9 cellular contexts compared by ENCODE assay signal in genomic region chr1:219460561-219461511, GRCh38.
A peak's percentile ranks its signal among the peaks of the same experiment; 100 is the strongest.
DNase-seq lines count a peak whose midpoint lies in the region; ATAC-seq and TF ChIP-seq lines count a peak whose summit lies in the region.
"Had no signal": no experiment of that assay in that cellular context is flagged by ENCODE, and none has a peak within 500 bp of the region (broad histone marks: within the 10 kb centered on the region; RNA-seq: fewer than 3 reads in every experiment).

No MANE protein-coding gene starts in this region.

- H2AFZ ChIP-seq in Karpas-422 (ENCODE audit: low read length) (no peak overlapping the region), PC-9 (no peak overlapping the region)

- TF ChIP-seq CTCF in GM10248 (IDR thresholded peaks at IDR 0.05; ENCODE audit: control extremely low read depth, extremely low read depth, low read depth, missing control alignments) (no peak), PC-9 (conservative IDR thresholded peaks at IDR 0.05) (no peak)

- H3K27ac ChIP-seq in Karpas-422 (ENCODE audit: low read length) (no peak overlapping the region), PC-9 (no peak overlapping the region), caudate nucleus (ENCODE audit: low read depth, low read length) (no peak overlapping the region)
- H3K27ac ChIP-seq: cardiac muscle cell had no signal

- DNase-seq in GM10248 (ENCODE audit: extremely low spot score) (peak; percentile 47), Karpas-422 (peak; percentile 43), germinal center (ENCODE audit: low spot score) (peak; percentile 49), PC-9 (no peak), caudate nucleus (lab: John Stamatoyannopoulos, UW) (no peak), MG63 (no peak)
- DNase-seq in activated CD4-positive, alpha-beta T cell treated with anti-CD3 and anti-CD28 coated beads, Interleukin-2, amount 50 U/mL, for 4 hours = no peak

- H3K4me3 ChIP-seq in Karpas-422 (ENCODE audit: low read length) = no peak overlapping the region
- no peak overlapping the region for H3K4me3 ChIP-seq in PC-9
- no peak overlapping the region for H3K4me3 ChIP-seq in MG63
- H3K4me3 ChIP-seq: cardiac muscle cell had no signal

- H3K27me3 ChIP-seq in Karpas-422 (ENCODE audit: low read length) = no peaks in the 10 kb centered on the region
- no peaks in the 10 kb centered on the region for H3K27me3 ChIP-seq in PC-9 (ENCODE audit: insufficient read depth, low read depth)
- no peaks in the 10 kb centered on the region for H3K27me3 ChIP-seq in MG63
- H3K27me3 ChIP-seq: cardiac muscle cell had no signal

- no peaks in the 10 kb centered on the region for H3K79me2 ChIP-seq in Karpas-422 (ENCODE audit: low read length)
- no peaks in the 10 kb centered on the region for H3K79me2 ChIP-seq in PC-9 (ENCODE audit: low read depth)

- H3K9me3 ChIP-seq in Karpas-422 (ENCODE audit: low read length) (no peaks in the 10 kb centered on the region), PC-9 (ENCODE audit: insufficient read depth, low read depth) (no peaks in the 10 kb centered on the region), MG63 (no peaks in the 10 kb centered on the region)

- peaks cover 8% of the 10 kb centered on the region for H3K4me1 ChIP-seq in Karpas-422 (ENCODE audit: low read length)
- no peaks in the 10 kb centered on the region for H3K4me1 ChIP-seq in PC-9 (replicated peaks; ENCODE audit: insufficient read depth)

- POLR2A ChIA-PET in GM10248 (lab: Yijun Ruan, JAX) = no interaction called here
- POLR2A ChIA-PET in PC-9 (lab: Charles Lee; ENCODE audit: unreplicated experiment) = no interaction called here

- peak; percentile 79 for ATAC-seq in GM21619 (IDR thresholded peaks at IDR 0.05; ENCODE audit: unreplicated experiment)

- H4K20me1 ChIP-seq in Karpas-422 (ENCODE audit: insufficient read depth, low read depth, low read length) (no peaks in the 10 kb centered on the region), PC-9 (ENCODE audit: insufficient read depth) (no peaks in the 10 kb centered on the region)

- H3F3A ChIP-seq in PC-9 (ENCODE audit: insufficient read depth, low read depth) = no peaks in the 10 kb centered on the region

- no TSS peak for BruUV-seq in PC-9 (replicated peaks; lab: Mats Ljungman, UMichigan)

- intact Hi-C loops in PC-9 (cut with micrococcal nuclease; ENCODE audit: unreplicated experiment) = no loop called here

- H3K4me2 ChIP-seq in Karpas-422 (ENCODE audit: low read depth, low read length, poor library complexity, severe bottlenecking) (no peak overlapping the region), PC-9 (no peak overlapping the region)

- CTCF ChIA-PET in GM10248 (lab: Yijun Ruan, JAX) (interaction anchor here (1.0 to 2.0 kb wide), 4 partner anchors 18 to 107 kb away, joined by 3 to 7 read pairs (median 3); no protein-coding TSS in a partner anchor), PC-9 (lab: Charles Lee) (no interaction called here)

- H3K9ac ChIP-seq in Karpas-422 (ENCODE audit: low read length) = no peak overlapping the region

- H3K36me3 ChIP-seq in Karpas-422 (ENCODE audit: insufficient read depth, low read length) (no peaks in the 10 kb centered on the region), PC-9 (ENCODE audit: low read depth) (no peaks in the 10 kb centered on the region), MG63 (no peaks in the 10 kb centered on the region)
- H3K36me3 ChIP-seq: cardiac muscle cell had no signal

- no peaks in the 10 kb centered on the region for H3K9me2 ChIP-seq in Karpas-422 (replicated peaks; ENCODE audit: insufficient read depth, low read length)
- H3K9me2 ChIP-seq in PC-9 (ENCODE audit: insufficient read depth) = no peaks in the 10 kb centered on the region

Comparison
In these comparisons a context has a peak if more than half of its experiments do, and no peak if none do; other contexts are left out.
1. DNase-seq: peak in GM10248 (single experiment), Karpas-422 (single experiment) and germinal center (single experiment); none in PC-9 (0 of 2), caudate nucleus (0 of 61), MG63 (single experiment) and activated CD4-positive, alpha-beta T cell treated with anti-CD3 and anti-CD28 coated beads, Interleukin-2, amount 50 U/mL, for 4 hours (0 of 2).